In genomic region chr1:1328254-1328653, GRCh38 we compare ENCODE assay signal across 25 cellular contexts.
"Had no signal": no experiment of that assay in that cellular context is flagged by ENCODE, and none has a peak within 500 bp of the region (broad histone marks: within the 10 kb centered on the region; RNA-seq: fewer than 3 reads in every experiment).

No MANE protein-coding gene starts in this region.

- H3K27me3 ChIP-seq: heart left ventricle, spleen, testis, tibial nerve, upper lobe of right lung, vagina had no signal

- FAIRE-seq: endometrium, frontal cortex had no signal

- H3K27ac ChIP-seq: psoas muscle, testis, tibial nerve, upper lobe of right lung, vagina had no signal

- H3K4me3 ChIP-seq: heart left ventricle, lung, psoas muscle, spleen, testis, tibial nerve, upper lobe of right lung, vagina had no signal

- DNase-seq: effector memory CD4-positive, alpha-beta T cell; heart left ventricle; hippocampal formation; left colon; left ventricle myocardium superior; mesenchymal stem cell; midbrain; nephron progenitor cell; psoas muscle; retina; spleen; stimulated activated CD4-positive, alpha-beta T cell treated with anti-CD3 and anti-CD28 coated beads, Interleukin-15, amount 100 ng/mL, for 24 hours; stimulated activated CD4-positive, alpha-beta T cell treated with anti-CD3 and anti-CD28 coated beads, Interleukin-1b, Interleukin-23, amount 100 ng/mL, for 48 hours; stimulated activated CD4-positive, alpha-beta T cell treated with anti-CD3 and anti-CD28 coated beads, Interleukin-4, amount 100 ng/mL, for 24 hours; stimulated activated naive CD8-positive, alpha-beta T cell treated with anti-CD3 and anti-CD28 coated beads, Interleukin-15, amount 100 ng/mL, for 72 hours; testis; upper lobe of right lung had no signal

- H3K9me3 ChIP-seq: heart left ventricle, psoas muscle, spleen, testis, tibial nerve, upper lobe of right lung, vagina had no signal

- ATAC-seq: esophagus mucosa; heart left ventricle; left colon; left ventricle myocardium superior; psoas muscle; sciatic nerve; stimulated activated memory B cell treated with anti-CD40 and anti-IgM and Interleukin-4, amounts not matched to agents 10 μg/mL and 1 μg/mL and 100 μg/mL, for 72 hours; stimulated activated naive CD8-positive, alpha-beta T cell treated with anti-CD3 and anti-CD28 coated beads, Interleukin-15, amount 100 ng/mL, for 72 hours; upper lobe of right lung had no signal
